21 cellular contexts compared by ENCODE assay signal in the genomic region with DNA sequence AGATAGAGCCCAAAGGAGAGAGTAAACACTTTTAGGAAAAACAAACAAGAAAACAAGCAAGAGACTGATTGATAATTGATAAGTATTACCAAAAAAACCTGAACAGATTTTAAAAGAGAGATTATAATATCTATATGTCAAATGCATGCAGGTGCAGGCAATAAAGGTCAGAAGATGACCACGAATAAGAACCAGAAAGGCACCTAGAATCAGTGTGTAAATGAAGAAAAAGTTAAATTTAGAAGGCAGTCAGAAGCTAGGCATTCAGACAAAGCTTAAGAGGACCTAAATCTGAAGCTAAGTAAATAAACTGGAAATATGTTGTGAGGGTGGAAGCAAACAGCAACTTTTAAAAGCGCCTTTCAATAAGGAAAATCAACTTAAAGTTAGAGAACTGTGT.
"Had no signal": no experiment of that assay in that cellular context is flagged by ENCODE, and none has a peak within 500 bp of the region (broad histone marks: within the 10 kb centered on the region; RNA-seq: fewer than 3 reads in every experiment).

No MANE protein-coding gene starts in this region.

- H3K9me2 ChIP-seq: SK-N-SH had no signal

- H3K9ac ChIP-seq: KMS-11, SK-N-SH had no signal

- H3K27me3 Mint-ChIP-seq: activated CD4-positive, alpha-beta memory T cell treated with anti-CD3 and anti-CD28 coated beads for 36 hours; activated CD4-positive, alpha-beta T cell treated with anti-CD3 and anti-CD28 coated beads, Interleukin-2, amount 10 ng/mL, durations not matched to agents 7 days and 5 days; activated naive CD8-positive, alpha-beta T cell had no signal

- DNase-seq: activated CD4-positive, alpha-beta memory T cell treated with anti-CD3 and anti-CD28 coated beads for 36 hours; activated CD4-positive, alpha-beta T cell treated with anti-CD3 and anti-CD28 coated beads, Interleukin-2, amount 10 ng/mL, durations not matched to agents 7 days and 5 days; activated CD4-positive, CD25-positive, alpha-beta regulatory T cell; activated CD8-positive, alpha-beta memory T cell treated with anti-CD3 and anti-CD28 coated beads for 24 hours; activated gamma-delta T cell; activated naive CD4-positive, alpha-beta T cell treated with anti-CD3 and anti-CD28 coated beads for 36 hours; activated T-cell treated with anti-CD3 and anti-CD28 coated beads, Interleukin-2, amount 50 U/mL, for 4 hours; brain microvascular endothelial cell; NCI-H1105 treated with DMSO at 0.1 percent for 48 hours; NCI-H1436 treated with DMSO at 0.1 percent for 48 hours; NCI-H187; NCI-H446; NCI-H524; PC-3; SIG-M5; SK-N-SH; T-helper 2 cell; T1000 had no signal

- H3K4me2 ChIP-seq: KMS-11, SK-N-SH had no signal

- H3K36me3 ChIP-seq: brain microvascular endothelial cell had no signal

- H3K27ac ChIP-seq: brain microvascular endothelial cell, cardiac muscle cell, KMS-11 had no signal

- H3K4me3 Mint-ChIP-seq: activated CD4-positive, alpha-beta memory T cell treated with anti-CD3 and anti-CD28 coated beads for 36 hours; activated CD4-positive, alpha-beta T cell treated with anti-CD3 and anti-CD28 coated beads, Interleukin-2, amount 10 ng/mL, durations not matched to agents 7 days and 5 days; activated naive CD4-positive, alpha-beta T cell treated with anti-CD3 and anti-CD28 coated beads for 36 hours; activated naive CD8-positive, alpha-beta T cell; activated T-cell treated with anti-CD3 and anti-CD28 coated beads, Interleukin-2, amount 50 U/mL, for 4 hours had no signal

- ATAC-seq: activated T-cell treated with anti-CD3 and anti-CD28 coated beads, Interleukin-2, amount 50 U/mL, for 4 hours; PC-3 had no signal

- H3K27ac Mint-ChIP-seq: activated CD4-positive, alpha-beta memory T cell treated with anti-CD3 and anti-CD28 coated beads for 36 hours; activated CD4-positive, alpha-beta T cell treated with anti-CD3 and anti-CD28 coated beads, Interleukin-2, amount 10 ng/mL, durations not matched to agents 7 days and 5 days; activated naive CD4-positive, alpha-beta T cell treated with anti-CD3 and anti-CD28 coated beads for 36 hours; activated naive CD8-positive, alpha-beta T cell had no signal

- H3K27me3 ChIP-seq: brain microvascular endothelial cell, cardiac muscle cell had no signal

- H3K4me3 ChIP-seq: cardiac muscle cell had no signal
